In the genomic region with DNA sequence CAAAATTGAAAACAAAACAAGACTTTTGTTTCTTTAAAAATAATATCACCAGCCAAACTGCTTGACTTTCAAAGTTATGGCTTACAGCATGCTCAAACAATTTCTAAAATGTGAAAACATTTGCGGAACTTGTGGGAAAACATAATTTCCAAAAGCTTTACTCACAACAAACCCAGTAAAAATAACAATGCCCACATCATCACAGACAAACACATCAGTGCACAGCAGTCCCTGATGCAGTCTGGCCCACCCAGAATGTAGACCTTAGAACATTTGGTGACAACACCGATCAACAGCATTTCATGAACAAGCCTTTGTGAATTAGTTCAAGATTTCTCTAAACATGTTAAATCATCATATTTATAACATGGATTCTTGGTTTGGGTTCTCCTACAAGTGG, we compare ENCODE assay signal across 22 cellular contexts.
"Had no signal": no experiment of that assay in that cellular context is flagged by ENCODE, and none has a peak within 500 bp of the region (broad histone marks: within the 10 kb centered on the region; RNA-seq: fewer than 3 reads in every experiment).

No MANE protein-coding gene starts in this region.

- H3K4me3 ChIP-seq: esophagus squamous epithelium, heart left ventricle, skin epidermis, testis, tibial nerve, upper lobe of right lung, vagina had no signal

- H3K27me3 Mint-ChIP-seq: dendritic cell treated with granulocyte-macrophage colony-stimulating factor and Interleukin-4, amounts not matched to agents 40 ng/mL and 50 ng/mL, for 4 days; effector memory CD8-positive, alpha-beta T cell; stimulated activated naive CD8-positive, alpha-beta T cell treated with anti-CD3 and anti-CD28 coated beads, Interleukin-15, amount 100 ng/mL, for 72 hours had no signal

- H3K36me3 Mint-ChIP-seq: naive B cell; stimulated activated naive B cell treated with anti-CD40 and anti-IgM and Interleukin-4, amounts not matched to agents 10 μg/mL and 1 μg/mL and 100 μg/mL, for 72 hours had no signal

- H3K4me1 ChIP-seq: esophagus squamous epithelium, heart left ventricle, parathyroid adenoma, testis, tibial nerve, upper lobe of right lung, vagina had no signal

- H3K36me3 ChIP-seq: esophagus squamous epithelium, heart left ventricle, tibial nerve, upper lobe of right lung, vagina had no signal

- H3K27me3 ChIP-seq: esophagus squamous epithelium, heart left ventricle, testis, tibial nerve, upper lobe of right lung, vagina had no signal

- H3K9ac ChIP-seq: parathyroid adenoma had no signal

- H3K79me2 ChIP-seq: parathyroid adenoma had no signal

- DNase-seq: effector memory CD8-positive, alpha-beta T cell; esophagus squamous epithelium; heart left ventricle; hippocampal formation; kidney glomerular epithelial cell; naive B cell; occipital lobe; stimulated activated CD4-positive, alpha-beta T cell treated with anti-CD3 and anti-CD28 coated beads, Interleukin-2, amount 100 ng/mL, for 24 hours; stimulated activated CD4-positive, alpha-beta T cell treated with anti-CD3 and anti-CD28 coated beads, Interleukin-4, amount 100 ng/mL, for 4 hours; stimulated activated naive B cell treated with anti-CD40 and anti-IgM and Interleukin-4, amounts not matched to agents 10 μg/mL and 1 μg/mL and 100 μg/mL, for 72 hours; stimulated activated naive CD8-positive, alpha-beta T cell treated with anti-CD3 and anti-CD28 coated beads, Interleukin-15, amount 100 ng/mL, for 72 hours; testis; upper lobe of right lung had no signal

- ATAC-seq: effector memory CD8-positive, alpha-beta T cell; heart left ventricle; sciatic nerve; stimulated activated naive B cell treated with anti-CD40 and anti-IgM and Interleukin-4, amounts not matched to agents 10 μg/mL and 1 μg/mL and 100 μg/mL, for 72 hours; stimulated activated naive CD8-positive, alpha-beta T cell treated with anti-CD3 and anti-CD28 coated beads, Interleukin-15, amount 100 ng/mL, for 72 hours; upper lobe of right lung had no signal

- H3K27ac ChIP-seq: esophagus squamous epithelium, heart left ventricle, parathyroid adenoma, skin epidermis, testis, tibial nerve, upper lobe of right lung, vagina had no signal

- H3K9me3 Mint-ChIP-seq: dendritic cell treated with granulocyte-macrophage colony-stimulating factor and Interleukin-4, amounts not matched to agents 40 ng/mL and 50 ng/mL, for 4 days; effector memory CD8-positive, alpha-beta T cell; naive B cell; stimulated activated naive B cell treated with anti-CD40 and anti-IgM and Interleukin-4, amounts not matched to agents 10 μg/mL and 1 μg/mL and 100 μg/mL, for 72 hours; stimulated activated naive CD8-positive, alpha-beta T cell treated with anti-CD3 and anti-CD28 coated beads, Interleukin-15, amount 100 ng/mL, for 72 hours had no signal

- H3K9me3 ChIP-seq: esophagus squamous epithelium, testis, tibial nerve, upper lobe of right lung, vagina had no signal

- FAIRE-seq: frontal cortex, islet of Langerhans had no signal

- H3K27ac Mint-ChIP-seq: dendritic cell treated with granulocyte-macrophage colony-stimulating factor and Interleukin-4, amounts not matched to agents 40 ng/mL and 50 ng/mL, for 4 days; effector memory CD8-positive, alpha-beta T cell; naive B cell; stimulated activated naive B cell treated with anti-CD40 and anti-IgM and Interleukin-4, amounts not matched to agents 10 μg/mL and 1 μg/mL and 100 μg/mL, for 72 hours; stimulated activated naive CD8-positive, alpha-beta T cell treated with anti-CD3 and anti-CD28 coated beads, Interleukin-15, amount 100 ng/mL, for 72 hours had no signal

- H3K4me1 Mint-ChIP-seq: naive B cell; stimulated activated naive B cell treated with anti-CD40 and anti-IgM and Interleukin-4, amounts not matched to agents 10 μg/mL and 1 μg/mL and 100 μg/mL, for 72 hours; stimulated activated naive CD8-positive, alpha-beta T cell treated with anti-CD3 and anti-CD28 coated beads, Interleukin-15, amount 100 ng/mL, for 72 hours had no signal

- H3K4me3 Mint-ChIP-seq: dendritic cell treated with granulocyte-macrophage colony-stimulating factor and Interleukin-4, amounts not matched to agents 40 ng/mL and 50 ng/mL, for 4 days; effector memory CD8-positive, alpha-beta T cell; nephron; stimulated activated naive B cell treated with anti-CD40 and anti-IgM and Interleukin-4, amounts not matched to agents 10 μg/mL and 1 μg/mL and 100 μg/mL, for 72 hours; stimulated activated naive CD8-positive, alpha-beta T cell treated with anti-CD3 and anti-CD28 coated beads, Interleukin-15, amount 100 ng/mL, for 72 hours had no signal

- H2AFZ ChIP-seq: parathyroid adenoma had no signal
